19 cellular contexts compared by ENCODE assay signal in genomic region chr12:75345531-75345930, GRCh38. TPM values are rescaled to one million over a fixed set of nuclear protein-coding genes. Genes with fewer than 3 reads are reported as not detected.
DNase-seq lines count a peak whose midpoint lies in the region; ATAC-seq, FAIRE-seq and TF ChIP-seq lines count a peak whose summit lies in the region.
"Had no signal": no experiment of that assay in that cellular context is flagged by ENCODE, and none has a peak within 500 bp of the region (broad histone marks: within the 10 kb centered on the region; RNA-seq: fewer than 3 reads in every experiment).

No MANE protein-coding gene starts in this region.

- intact Hi-C loops in mucosa of descending colon (cut with DNase I, micrococcal nuclease), result no loop called here

- POLR2A ChIA-PET in A549 (lab: Yijun Ruan, JAX), result interaction anchor here (1.0 kb wide), 1 partner anchor 45 kb away, joined by 3 read pairs; the partner anchor contains the start of gene GLIPR1L2

- TF ChIP-seq CTCF in A549 (IDR thresholded peaks at IDR 0.05) (no peak), fibroblast of mammary gland (conservative IDR thresholded peaks at IDR 0.05; ENCODE audit: control insufficient read depth, insufficient read depth, low read depth, low read length) (no peak), mucosa of descending colon (IDR thresholded peaks at IDR 0.05) (no peak)

- no peak overlapping the region for H3K4me2 ChIP-seq in A549

- no peaks in the 10 kb centered on the region for H3K9me3 ChIP-seq in A549
- no peaks in the 10 kb centered on the region for H3K9me3 ChIP-seq in mucosa of descending colon
- H3K9me3 ChIP-seq: Caco-2 had no signal

- no peak for TF ChIP-seq EP300 in A549 (IDR thresholded peaks at IDR 0.05)

- 37% methylated on average over 2 of the region's 2 CpGs for whole genome bisulfite sequencing in A549 (ENCODE audit: missing lambda C conversion rate)

- no peak overlapping the region for H3K4me3 ChIP-seq in A549
- no peak overlapping the region for H3K4me3 ChIP-seq in fibroblast of mammary gland (ENCODE audit: control insufficient read depth, low read depth, low read length)
- H3K4me3 ChIP-seq in mucosa of descending colon, result no peak overlapping the region

- no peaks in the 10 kb centered on the region for H3K36me3 ChIP-seq in mucosa of descending colon (ENCODE audit: low read depth)

- CTCF ChIA-PET in A549 (lab: Yijun Ruan, JAX), result interaction anchor here (0.7 kb wide), 1 partner anchor 12 kb away, joined by 4 read pairs; no protein-coding TSS in a partner anchor

- FAIRE-seq in A549 (lab: Jason Lieb, UNC), result peak; percentile 23
- peak; percentile 57 for FAIRE-seq in H54 (lab: Jason Lieb, UNC)
- FAIRE-seq: GM18507, HTR-8/SVneo had no signal

- no peak for TF ChIP-seq RAD21 in A549 (conservative IDR thresholded peaks at IDR 0.05 in 1 of 2, IDR thresholded peaks at IDR 0.05 in 1 of 2)

- ATAC-seq in A549, result no peak
- ATAC-seq in mucosa of descending colon, result no peak
- ATAC-seq: Right ventricle myocardium inferior had no signal

- H3K27ac ChIP-seq in A549, result no peak overlapping the region
- H3K27ac ChIP-seq: C4-2B had no signal

- no peak for TF ChIP-seq POLR2A in A549 (IDR thresholded peaks at IDR 0.05; ENCODE audit: low read length)
- TF ChIP-seq POLR2A in H54 (IDR thresholded peaks at IDR 0.05; ENCODE audit: low read depth, low read length), result no peak

- peaks cover 7% of the 10 kb centered on the region; the same call in 2 of the 3 replicates for H3K4me1 ChIP-seq in A549
- H3K4me1 ChIP-seq in mucosa of descending colon (ENCODE audit: low read depth), result no peaks in the 10 kb centered on the region
- H3K4me1 ChIP-seq: Caco-2 had no signal

- DNase-seq in A549 (ENCODE audit: low read depth in 1 of 2, low spot score in 1 of 2) (no peak), H54 (ENCODE audit: insufficient read length, low spot score) (no peak), NCI-H69 (lab: John Stamatoyannopoulos, UW) (peak; percentile 4), fibroblast of mammary gland (ENCODE audit: low read depth) (peak; percentile 23), LoVo (ENCODE audit: low spot score) (no peak), DMS 273 (lab: John Stamatoyannopoulos, UW; ENCODE audit: unreplicated experiment) (no peak), mucosa of descending colon (no peak)
- DNase-seq: Caco-2, H9, NCI-H1436, NCI-H2029 treated with DMSO at 0.1 percent for 48 hours, NCI-H510A, NCI-H82, T-cell had no signal

TF ChIP-seq in A549, 52 proteins besides CTCF, POLR2A, EP300 and RAD21:
- TF ChIP-seq FOSL2 (IDR thresholded peaks at IDR 0.05) (no peak), FOSL2 (CRISPR knock-in tag; IDR thresholded peaks at IDR 0.05) (peak; percentile 33; the same call in 1 of the 2 replicates), HOXA7 (CRISPR knock-in tag; IDR thresholded peaks at IDR 0.05) (no peak)

RNA-seq across cellular contexts. Expression of gene GLIPR1L1, which starts 11.1 kb away (rescaled TPM):
- polyA plus RNA-seq in A549 (2011; rRNA removed), result not detected in 2 replicates
- polyA plus RNA-seq in A549 (2012; cell fraction: cytosol; rRNA removed), result not detected in 2 replicates
- not detected in 2 replicates for polyA plus RNA-seq in A549 (2012; cell fraction: nucleus; rRNA removed)
- not detected in 3 replicates for polyA plus RNA-seq in A549 (2017; fragmentation: RNase III; extraction: RNeasy Plus Mini Kit Qiagen cat#74134 plus additional on column Dnase treatment)
- polyA minus RNA-seq in A549 (2011; rRNA and poly(A)+ RNA removed), result not detected in 2 replicates
- not detected for total RNA-seq in mucosa of descending colon
- total RNA-seq: A673, Caco-2, Right ventricle myocardium inferior, T-cell had no signal

RNA-seq across cellular contexts. Expression of gene CAPS2, which starts 15.4 kb away (rescaled TPM):
- polyA plus RNA-seq in A549 (2011; rRNA removed) (6.9 and 7.0 TPM in 2 replicates), A549 (2017; fragmentation: RNase III; extraction: RNeasy Plus Mini Kit Qiagen cat#74134 plus additional on column Dnase treatment) (2.6 to 3.7 TPM (median 3.6 TPM) in 3 replicates)
- polyA plus RNA-seq in A549 (2012; cell fraction: cytosol; rRNA removed), result 0.79 and 1.4 TPM in 2 replicates
- polyA plus RNA-seq in A549 (2012; cell fraction: nucleus; rRNA removed), result 1.5 and 2.0 TPM in 2 replicates
- 15.9 and 20.3 TPM in 2 replicates for polyA minus RNA-seq in A549 (2011; rRNA and poly(A)+ RNA removed)
- total RNA-seq in mucosa of descending colon, result 10 to 100 TPM in 1 of 3 donors, 1 to 10 TPM in 2; 5.9 to 11.3 (median 7.1) TPM
- total RNA-seq: Caco-2 had no signal

RNA-seq across cellular contexts. Expression of gene GLIPR1L2, which starts 45.4 kb away (rescaled TPM):
- polyA plus RNA-seq in A549 (2011; rRNA removed) (0.90 and 0.97 TPM in 2 replicates), A549 (2017; fragmentation: RNase III; extraction: RNeasy Plus Mini Kit Qiagen cat#74134 plus additional on column Dnase treatment) (0.24 to 0.57 TPM (median 0.40 TPM) in 3 replicates)
- polyA plus RNA-seq in A549 (2012; cell fraction: cytosol; rRNA removed), result 0.09 and 0.13 TPM in 2 replicates
- 0.04 TPM in 1 of 2 replicates, not detected in the other for polyA plus RNA-seq in A549 (2012; cell fraction: nucleus; rRNA removed)
- polyA minus RNA-seq in A549 (2011; rRNA and poly(A)+ RNA removed), result 0.24 and 0.66 TPM in 2 replicates
- total RNA-seq in mucosa of descending colon, result under 1 TPM in 2 of 3 donors, not detected in 1; 0.52 to 0.98 TPM
- total RNA-seq: A673, Caco-2 had no signal

Comparison
In these comparisons a context has a peak if more than half of its experiments do, and no peak if none do; other contexts are left out.
1. DNase-seq: peak in NCI-H69 (single experiment) and fibroblast of mammary gland (single experiment); none in A549 (0 of 2), H54 (single experiment), LoVo (single experiment), DMS 273 (single experiment) and mucosa of descending colon (0 of 3).